1 cellular context compared by ENCODE assay signal in the genomic region with DNA sequence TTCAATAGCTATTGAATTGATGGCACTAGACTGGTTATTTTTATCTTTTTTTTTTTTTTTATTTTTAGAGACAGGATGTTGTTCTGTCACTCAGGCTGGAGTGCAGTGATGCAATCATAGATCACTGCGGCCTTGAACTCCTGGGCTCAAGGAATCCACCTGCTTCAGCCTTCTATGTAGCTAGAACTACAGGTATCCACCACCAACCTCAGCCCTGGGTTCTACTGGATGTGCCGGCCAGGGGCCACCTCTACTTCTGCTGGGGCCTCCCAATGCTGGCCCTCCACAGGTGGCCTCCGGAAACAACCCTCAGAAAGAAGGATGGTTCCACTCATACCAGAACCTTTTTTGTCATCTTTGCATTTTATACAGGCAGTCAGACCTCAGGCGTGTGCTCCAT.
TF ChIP-seq lines count a peak whose summit lies in the region.

No MANE protein-coding gene starts in this region.

TF ChIP-seq in H1, 55 proteins besides CTCF, POLR2A, EP300 and RAD21 (continued from another document):
- TF ChIP-seq CHD7 (IDR thresholded peaks at IDR 0.05; ENCODE audit: insufficient replicate concordance, low read length), result no peak
- no peak for TF ChIP-seq SUZ12 (IDR thresholded peaks at IDR 0.05; ENCODE audit: low read length)
- no peak for TF ChIP-seq HDAC6 (IDR thresholded peaks at IDR 0.05; ENCODE audit: low read depth, low read length)
- TF ChIP-seq CEBPB (IDR thresholded peaks at IDR 0.05; ENCODE audit: low read depth, low read length), result no peak
- no peak for TF ChIP-seq RFX5 (IDR thresholded peaks at IDR 0.05; ENCODE audit: borderline replicate concordance, low read depth, low read length)
